In genomic region chr2:172300851-172301250, GRCh38 we compare ENCODE assay signal across 9 cellular contexts.
"Had no signal": no experiment of that assay in that cellular context is flagged by ENCODE, and none has a peak within 500 bp of the region (broad histone marks: within the 10 kb centered on the region; RNA-seq: fewer than 3 reads in every experiment).

No MANE protein-coding gene starts in this region.

- H3K9ac ChIP-seq: GM23248 had no signal

- H3K9me3 Mint-ChIP-seq: HFFc6 had no signal

- H3K4me3 Mint-ChIP-seq: HFFc6 had no signal

- H3K27ac ChIP-seq: GM23248, HL-60 had no signal

- H3K36me3 ChIP-seq: HAP-1 had no signal

- DNase-seq: GM23248, GOT3, H7, HFFc6, IMR-90, KG1 had no signal

- H3K9me3 ChIP-seq: HAP-1 had no signal

- H3K27ac Mint-ChIP-seq: HFFc6 had no signal

- H3K4me3 ChIP-seq: GM23248, HAP-1, K562 had no signal

- H2AFZ ChIP-seq: GM23248 had no signal
